In genomic region chr6:162173448-162173847, GRCh38 we compare ENCODE assay signal across 25 cellular contexts.
DNase-seq lines count a peak whose midpoint lies in the region; ATAC-seq and TF ChIP-seq lines count a peak whose summit lies in the region.
"Had no signal": no experiment of that assay in that cellular context is flagged by ENCODE, and none has a peak within 500 bp of the region (broad histone marks: within the 10 kb centered on the region; RNA-seq: fewer than 3 reads in every experiment).

No MANE protein-coding gene starts in this region.

- no peak overlapping the region for H3K4me3 ChIP-seq in lower leg skin (ENCODE audit: low read depth, poor library complexity, severe bottlenecking)
- H3K4me3 ChIP-seq: A549, MG63, SK-N-MC had no signal

- TF ChIP-seq POLR2A in lower leg skin (IDR thresholded peaks at IDR 0.05): no peak

- 90 to 96% methylated on average over 1 of the region's 1 CpG for WGBS in lower leg skin, 2 donors

- no peak for TF ChIP-seq CTCF in lower leg skin (IDR thresholded peaks at IDR 0.05)

- intact Hi-C loops in lower leg skin (cut with DNase I; ENCODE audit: low total_unique reads): no loop called here

- DNase-seq in CD1c-positive myeloid dendritic cell (ENCODE audit: extremely low spot score) (peak; percentile 7), DMS53 treated with DMSO at 0.1 percent for 48 hours (lab: John Stamatoyannopoulos, UW; ENCODE audit: unreplicated experiment) (peak; percentile 57), NCI-H69 (lab: John Stamatoyannopoulos, UW) (peak; percentile 82), kidney tubule cell (ENCODE audit: low spot score) (peak; percentile 66), NCI-H2081 treated with DMSO at 0.1 percent for 48 hours (lab: John Stamatoyannopoulos, UW) (no peak), lower leg skin (ENCODE audit: low spot score in 2 of 2) (no peak)
- DNase-seq: DMS79, GF-D8, IMR-90, KG1, MG63, NCI-H1105 treated with DMSO at 0.1 percent for 48 hours, NCI-H187, NCI-H2171 treated with DMSO at 0.1 percent for 48 hours, NCI-H345, NCI-H526 treated with DMSO at 0.1 percent for 48 hours, SHP77, SW 1271, T-helper 9 cell had no signal

- ATAC-seq in HG03135 (IDR thresholded peaks at IDR 0.05; ENCODE audit: unreplicated experiment) (no peak), HG02870 (IDR thresholded peaks at IDR 0.05; ENCODE audit: unreplicated experiment) (no peak)
- ATAC-seq: A549, HCT116, Panc1 had no signal

Comparison
In these comparisons a context has a peak if more than half of its experiments do, and no peak if none do; other contexts are left out.
1. DNase-seq: peak in CD1c-positive myeloid dendritic cell (single experiment), DMS53 treated with DMSO at 0.1 percent for 48 hours (single experiment), NCI-H69 (single experiment) and kidney tubule cell (single experiment); none in NCI-H2081 treated with DMSO at 0.1 percent for 48 hours (single experiment) and lower leg skin (0 of 2).